Comparison of ENCODE assay signal across 14 cellular contexts in the genomic region with DNA sequence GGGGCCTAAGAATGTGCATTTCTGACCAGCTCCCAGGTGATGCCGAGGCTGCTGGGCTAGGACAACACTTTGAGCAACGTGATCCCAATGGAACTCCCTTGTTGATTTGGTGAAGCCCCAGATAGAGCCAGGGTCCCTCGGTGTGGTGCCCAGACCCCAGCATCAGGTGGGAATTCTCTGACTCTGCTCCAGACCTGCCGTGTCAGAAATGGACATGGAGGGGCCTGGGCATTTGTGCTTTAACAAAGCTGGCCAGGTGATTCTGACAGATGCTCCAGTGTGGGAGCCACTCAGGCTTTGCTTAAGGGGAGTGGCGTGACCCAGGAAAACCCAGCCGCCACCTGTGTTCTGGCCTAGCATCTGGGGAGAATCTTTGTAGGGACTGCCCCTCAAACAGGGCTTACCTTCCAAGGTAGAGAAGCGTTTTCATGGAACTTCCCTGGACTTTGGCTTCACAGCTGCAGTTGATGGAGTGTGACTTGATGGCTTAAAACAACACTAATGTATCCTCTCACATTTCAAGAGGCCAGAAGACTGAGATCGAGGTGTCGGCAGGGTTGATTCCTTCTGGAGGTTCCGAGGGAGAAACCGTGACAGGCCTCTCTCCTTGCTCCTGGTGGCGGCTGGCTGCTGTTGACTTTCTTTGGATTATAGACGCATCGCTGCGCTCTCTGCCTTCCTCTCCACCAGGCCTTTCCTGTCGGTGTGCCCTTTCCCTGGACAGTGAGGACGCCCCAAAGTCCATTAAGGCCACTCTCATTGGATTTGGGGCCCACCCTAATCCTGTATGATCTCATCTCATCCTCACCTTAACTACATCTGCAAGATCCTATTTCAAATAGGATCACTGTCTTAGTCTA. TPM values are rescaled to one million over a fixed set of nuclear protein-coding genes. Genes with fewer than 3 reads are reported as not detected.
DNase-seq lines count a peak whose midpoint lies in the region; ATAC-seq and TF ChIP-seq lines count a peak whose summit lies in the region.
"Had no signal": no experiment of that assay in that cellular context is flagged by ENCODE, and none has a peak within 500 bp of the region (broad histone marks: within the 10 kb centered on the region; RNA-seq: fewer than 3 reads in every experiment).

No MANE protein-coding gene starts in this region.

- no peak for ATAC-seq in left cardiac atrium
- ATAC-seq in upper lobe of right lung = no peak
- ATAC-seq: GM23338, Panc1 had no signal

- H3K4me1 Mint-ChIP-seq in endodermal cell = no peaks in the 10 kb centered on the region
- H3K4me1 Mint-ChIP-seq: GM23338 had no signal

- WGBS in endodermal cell (ENCODE audit: insufficient coverage in 1 of 2, insufficient read length in 1 of 2), 2 experiments = 91 to 98% methylated on average over 11 to 17 of the region's 17 CpGs
- no CpG with 5 or more reads among the region's 17 CpGs for WGBS in neuronal stem cell (ENCODE audit: extremely low coverage in 2 of 2, insufficient read length in 2 of 2, insufficient replicate concordance in 1 of 2), 2 donors
- 89 to 92% (median 91%) methylated on average over 17 of the region's 17 CpGs for WGBS in spleen, 5 donors

- H3K27me3 ChIP-seq in endodermal cell (ENCODE audit: control insufficient read depth, insufficient read depth, low read length, poor library complexity, severe bottlenecking) (no peaks in the 10 kb centered on the region), neuronal stem cell (ENCODE audit: control insufficient read depth in 3 of 3, insufficient read depth in 3 of 3, low read depth in 1 of 3, low read length in 3 of 3) (peaks cover 0 to 5% (median 0%) of the 10 kb centered on the region in 3 experiments), upper lobe of right lung (no peaks in the 10 kb centered on the region), spleen (replicated peaks in 1 of 7) (peaks cover 0 to 38% (median 0%) of the 10 kb centered on the region in 7 donors)

- no peaks in the 10 kb centered on the region for H3K27me3 Mint-ChIP-seq in endodermal cell (ENCODE audit: insufficient read depth)

- H3K36me3 ChIP-seq in endodermal cell (ENCODE audit: control insufficient read depth, insufficient read depth, low read length) (no peaks in the 10 kb centered on the region), neuronal stem cell (replicated peaks in 1 of 2; ENCODE audit: control insufficient read depth in 2 of 2, insufficient read depth in 2 of 2, low read length in 2 of 2) (no peaks in the 10 kb centered on the region), upper lobe of right lung (no peaks in the 10 kb centered on the region), spleen (no peaks in the 10 kb centered on the region)

- H3K4me3 ChIP-seq in endodermal cell (ENCODE audit: low read length) = no peak overlapping the region
- H3K4me3 ChIP-seq in neuronal stem cell (ENCODE audit: low read length in 2 of 2) = no peak overlapping the region
- H3K4me3 ChIP-seq in upper lobe of right lung = no peak overlapping the region
- H3K4me3 ChIP-seq in spleen = no peak overlapping the region
- H3K4me3 ChIP-seq: GM23338 had no signal

- no peak overlapping the region for H3K9ac ChIP-seq in endodermal cell (ENCODE audit: extremely low read depth, low read length, poor library complexity, severe bottlenecking)
- no peak overlapping the region for H3K9ac ChIP-seq in neuronal stem cell (ENCODE audit: low read depth, low read length, poor library complexity)

- H3K14ac ChIP-seq in neuronal stem cell (ENCODE audit: low read length) = no peak overlapping the region

- no peak overlapping the region for H3K23ac ChIP-seq in neuronal stem cell (ENCODE audit: low read depth, low read length, poor library complexity)

- H3K4me3 Mint-ChIP-seq in endodermal cell = no peak overlapping the region
- H3K4me3 Mint-ChIP-seq: CD4-positive, alpha-beta T cell; GM23338; IgD-negative memory B cell had no signal

- intact Hi-C loops in cardiac septum (cut with DNase I) (no loop called here), left cardiac atrium (cut with DNase I) (no loop called here), upper lobe of right lung (cut with DNase I) (no loop called here), spleen (cut with DNase I; ENCODE audit: low total_unique reads) (no loop called here)

- peak overlapping the region; percentile 35 for H3K18ac ChIP-seq in neuronal stem cell (ENCODE audit: low read length)

- no peak overlapping the region for H2BK120ac ChIP-seq in neuronal stem cell (ENCODE audit: low read depth, low read length)

- H3K4me2 ChIP-seq in neuronal stem cell (ENCODE audit: insufficient read depth, low read length, poor library complexity, severe bottlenecking) = no peak overlapping the region
- H3K4me2 ChIP-seq: GM23338 had no signal

- no peak overlapping the region for H2AFZ ChIP-seq in neuronal stem cell (ENCODE audit: low read length)
- H2AFZ ChIP-seq: GM23338 had no signal

- TF ChIP-seq CTCF in endodermal cell (conservative IDR thresholded peaks at IDR 0.05) = no peak
- TF ChIP-seq CTCF in upper lobe of right lung (IDR thresholded peaks at IDR 0.05) = no peak
- no peak for TF ChIP-seq CTCF in spleen (IDR thresholded peaks at IDR 0.05 in 8 of 11, conservative IDR thresholded peaks at IDR 0.05 in 3 of 11)

- H3K4me1 ChIP-seq in endodermal cell (ENCODE audit: control insufficient read depth, insufficient read depth, low read length) (no peaks in the 10 kb centered on the region), neuronal stem cell (ENCODE audit: control insufficient read depth in 2 of 2, insufficient read depth in 1 of 2, low read depth in 1 of 2, low read length in 2 of 2) (no peaks in the 10 kb centered on the region), upper lobe of right lung (no peaks in the 10 kb centered on the region), spleen (no peaks in the 10 kb centered on the region)

- H3K79me1 ChIP-seq in neuronal stem cell (ENCODE audit: low read depth, low read length) = no peaks in the 10 kb centered on the region

- H2BK12ac ChIP-seq in neuronal stem cell (ENCODE audit: low read length) = no peak overlapping the region

- H3K36me3 Mint-ChIP-seq in endodermal cell (ENCODE audit: low read depth) = no peaks in the 10 kb centered on the region

- H2AK5ac ChIP-seq in neuronal stem cell (ENCODE audit: low read depth, low read length) = peak overlapping the region; percentile 48

- H4K8ac ChIP-seq in neuronal stem cell (ENCODE audit: low read depth, low read length) = no peak overlapping the region

- H4K91ac ChIP-seq in neuronal stem cell (ENCODE audit: low read depth, low read length, poor library complexity) = no peak overlapping the region

- H2BK15ac ChIP-seq in neuronal stem cell (ENCODE audit: low read length) = no peak overlapping the region

- H2BK5ac ChIP-seq in neuronal stem cell (ENCODE audit: low read length) = no peak overlapping the region

- no peak overlapping the region for H3K4ac ChIP-seq in neuronal stem cell (ENCODE audit: low read length)

- H3K9me3 Mint-ChIP-seq in endodermal cell = peaks cover 25% of the 10 kb centered on the region

- H3K9me3 ChIP-seq in endodermal cell (ENCODE audit: control insufficient read depth, low read length) = no peaks in the 10 kb centered on the region
- H3K9me3 ChIP-seq in neuronal stem cell (replicated peaks in 1 of 2; ENCODE audit: control insufficient read depth in 2 of 2, insufficient read depth in 1 of 2, low read depth in 1 of 2, low read length in 2 of 2) = peaks cover 0 to 2% of the 10 kb centered on the region in 2 donors
- H3K9me3 ChIP-seq in upper lobe of right lung = no peaks in the 10 kb centered on the region
- H3K9me3 ChIP-seq in spleen = peaks cover 0 to 19% (median 9%) of the 10 kb centered on the region in 8 donors

- peak; percentile 36 for DNase-seq in cardiac septum (ENCODE audit: low spot score)
- DNase-seq in left cardiac atrium = no peak
- DNase-seq in endodermal cell = peak; percentile 24
- DNase-seq in neuronal stem cell (ENCODE audit: low spot score) = no peak
- DNase-seq in upper lobe of right lung = no peak
- DNase-seq in spleen = no peak
- no peak for DNase-seq in AG08395 (ENCODE audit: low spot score)
- DNase-seq: Calu3, NCI-H187 treated with DMSO at 0.1 percent for 48 hours, NCI-H2171 had no signal

- no peak overlapping the region for H3K27ac Mint-ChIP-seq in endodermal cell
- H3K27ac Mint-ChIP-seq: CD4-positive, alpha-beta T cell; GM23338; IgD-negative memory B cell had no signal

- H3K27ac ChIP-seq in endodermal cell (ENCODE audit: low read depth, low read length) (no peak overlapping the region), neuronal stem cell (replicated peaks; ENCODE audit: low read length) (no peak overlapping the region), upper lobe of right lung (no peak overlapping the region), spleen (no peak overlapping the region)

- TF ChIP-seq POLR2A in spleen (IDR thresholded peaks at IDR 0.05) = no peak

RNA-seq across cellular contexts. Expression of gene HDAC4, which starts 57.0 kb away (rescaled TPM):
- total RNA-seq in cardiac septum (34.4 TPM), left cardiac atrium (10 to 100 TPM; 25.6 to 31.2 TPM), endodermal cell (10 to 100 TPM; 45.7 to 51.2 TPM), upper lobe of right lung (44.1 TPM), spleen (100 to 1,000 TPM in 2 of 7 donors, 10 to 100 TPM in 5; 58.0 to 122 (median 79.4) TPM)
- polyA plus RNA-seq in endodermal cell (2013, experiment 1 of 2) = 11.1 TPM
- polyA plus RNA-seq in endodermal cell (2013, experiment 2 of 2) = 13.9 TPM
- 15.9 TPM for polyA plus RNA-seq in neuronal stem cell (2013, experiment 1 of 2)
- 18.7 TPM for polyA plus RNA-seq in neuronal stem cell (2013, experiment 2 of 2)
- 10 to 100 TPM in 1 of 3 donors, 1 to 10 TPM in 2; 3.2 to 10.1 (median 3.8) TPM for polyA plus RNA-seq in spleen

Comparison
In these comparisons a context has a peak if more than half of its experiments do, and no peak if none do; other contexts are left out.
1. DNase-seq: peak in cardiac septum (single experiment) and endodermal cell (single experiment); none in left cardiac atrium (single experiment), neuronal stem cell (single experiment), upper lobe of right lung (single experiment), spleen (single experiment) and AG08395 (single experiment).